In the genomic region with DNA sequence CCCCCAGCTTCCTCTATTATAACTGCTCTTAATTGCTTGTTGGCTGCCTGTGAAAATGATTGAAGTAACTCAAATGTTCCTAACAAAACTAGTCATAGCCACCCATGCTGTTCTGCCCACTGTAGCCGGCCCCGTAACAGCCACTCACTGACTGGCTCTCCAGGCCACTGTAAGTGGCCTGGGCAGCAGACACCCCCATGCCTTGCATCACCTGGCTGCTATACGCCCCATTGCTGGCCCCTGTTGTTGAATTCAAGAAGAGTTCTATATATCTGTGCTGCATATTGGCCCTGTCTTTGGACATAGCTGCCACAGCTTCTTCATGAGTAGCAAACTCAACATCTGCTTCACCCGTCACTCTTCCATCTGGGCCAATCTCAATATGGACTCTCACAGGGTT, we compare ENCODE assay signal across 22 cellular contexts. TPM values are rescaled to one million over a fixed set of nuclear protein-coding genes. Genes with fewer than 3 reads are reported as not detected.
DNase-seq lines count a peak whose midpoint lies in the region; ATAC-seq and TF ChIP-seq lines count a peak whose summit lies in the region.
"Had no signal": no experiment of that assay in that cellular context is flagged by ENCODE, and none has a peak within 500 bp of the region (broad histone marks: within the 10 kb centered on the region; RNA-seq: fewer than 3 reads in every experiment).

No MANE protein-coding gene starts in this region.

- ATAC-seq in GM18505 (IDR thresholded peaks at IDR 0.05; ENCODE audit: unreplicated experiment), result no peak
- ATAC-seq in activated naive CD8-positive, alpha-beta T cell treated with anti-CD3 and anti-CD28 coated beads, Interleukin-2, amount 50 U/mL, for 24 hours, result peak; percentile 15
- no peak for ATAC-seq in HG02642 (IDR thresholded peaks at IDR 0.05; ENCODE audit: poor library complexity, unreplicated experiment)
- ATAC-seq: GM12878 had no signal

- H3K36me3 Mint-ChIP-seq in activated CD4-positive, alpha-beta T cell treated with anti-CD3 and anti-CD28 coated beads, Interleukin-2, amount 10 ng/mL, durations not matched to agents 7 days and 5 days (ENCODE audit: low read depth), result peaks cover 68% of the 10 kb centered on the region
- H3K36me3 Mint-ChIP-seq in activated naive CD8-positive, alpha-beta T cell treated with anti-CD3 and anti-CD28 coated beads, Interleukin-2, amount 50 U/mL, for 24 hours (ENCODE audit: low read depth), result peaks cover 62% of the 10 kb centered on the region
- peaks cover 49% of the 10 kb centered on the region for H3K36me3 Mint-ChIP-seq in nephron progenitor cell (ENCODE audit: low read depth)

- TF ChIP-seq POLR2A in GM18505 (IDR thresholded peaks at IDR 0.05; ENCODE audit: borderline replicate concordance, extremely low read depth, insufficient read depth, insufficient read length), result peak; percentile 14

- CTCF ChIA-PET in activated CD4-positive, alpha-beta T cell treated with anti-CD3 and anti-CD28 coated beads, Interleukin-2, amount 10 ng/mL, durations not matched to agents 7 days and 5 days (lab: Charles Lee), result interaction anchor here (1.2 kb wide), 1 partner anchor 9 kb away, joined by 3 read pairs; no protein-coding TSS in a partner anchor

- H3K9me3 Mint-ChIP-seq in activated CD4-positive, alpha-beta T cell treated with anti-CD3 and anti-CD28 coated beads, Interleukin-2, amount 10 ng/mL, durations not matched to agents 7 days and 5 days, result no peaks in the 10 kb centered on the region
- H3K9me3 Mint-ChIP-seq in activated naive CD8-positive, alpha-beta T cell treated with anti-CD3 and anti-CD28 coated beads, Interleukin-2, amount 50 U/mL, for 24 hours, result no peaks in the 10 kb centered on the region
- H3K9me3 Mint-ChIP-seq in nephron progenitor cell, result no peaks in the 10 kb centered on the region
- H3K9me3 Mint-ChIP-seq: activated B cell treated with CpG ODN at 0.5 μM for 24 hours; brain; H9; T-helper 2 cell treated with Interferon-gamma antibody and Interleukin-4, amounts not matched to agents 5 μg/mL and 100 μg/mL, for 36 hours had no signal

- H3K4me1 Mint-ChIP-seq in activated CD4-positive, alpha-beta T cell treated with anti-CD3 and anti-CD28 coated beads, Interleukin-2, amount 10 ng/mL, durations not matched to agents 7 days and 5 days, result peaks cover 54% of the 10 kb centered on the region
- peaks cover 36% of the 10 kb centered on the region for H3K4me1 Mint-ChIP-seq in activated naive CD8-positive, alpha-beta T cell treated with anti-CD3 and anti-CD28 coated beads, Interleukin-2, amount 50 U/mL, for 24 hours
- peaks cover 11% of the 10 kb centered on the region for H3K4me1 Mint-ChIP-seq in nephron progenitor cell

- no peak for TF ChIP-seq CTCF in nephron progenitor cell (IDR thresholded peaks at IDR 0.05)

- peak overlapping the region; percentile 6 for H3K27ac Mint-ChIP-seq in activated CD4-positive, alpha-beta T cell treated with anti-CD3 and anti-CD28 coated beads, Interleukin-2, amount 10 ng/mL, durations not matched to agents 7 days and 5 days
- peak overlapping the region; percentile 68 for H3K27ac Mint-ChIP-seq in activated naive CD8-positive, alpha-beta T cell treated with anti-CD3 and anti-CD28 coated beads, Interleukin-2, amount 50 U/mL, for 24 hours
- peak overlapping the region; percentile 80 for H3K27ac Mint-ChIP-seq in nephron progenitor cell

- POLR2A ChIA-PET in activated CD4-positive, alpha-beta T cell treated with anti-CD3 and anti-CD28 coated beads, Interleukin-2, amount 10 ng/mL, durations not matched to agents 7 days and 5 days (lab: Charles Lee), result no interaction called here

- H3K27me3 Mint-ChIP-seq in activated CD4-positive, alpha-beta T cell treated with anti-CD3 and anti-CD28 coated beads, Interleukin-2, amount 10 ng/mL, durations not matched to agents 7 days and 5 days, result no peaks in the 10 kb centered on the region
- H3K27me3 Mint-ChIP-seq in activated naive CD8-positive, alpha-beta T cell treated with anti-CD3 and anti-CD28 coated beads, Interleukin-2, amount 50 U/mL, for 24 hours, result no peaks in the 10 kb centered on the region
- H3K27me3 Mint-ChIP-seq in nephron progenitor cell (ENCODE audit: low read depth, poor library complexity), result no peaks in the 10 kb centered on the region
- H3K27me3 Mint-ChIP-seq: activated B cell treated with CpG ODN at 0.5 μM for 24 hours had no signal

- no peak overlapping the region for H3K4me3 Mint-ChIP-seq in activated CD4-positive, alpha-beta T cell treated with anti-CD3 and anti-CD28 coated beads, Interleukin-2, amount 10 ng/mL, durations not matched to agents 7 days and 5 days
- no peak overlapping the region for H3K4me3 Mint-ChIP-seq in activated naive CD8-positive, alpha-beta T cell treated with anti-CD3 and anti-CD28 coated beads, Interleukin-2, amount 50 U/mL, for 24 hours
- H3K4me3 Mint-ChIP-seq in nephron progenitor cell, result no peak overlapping the region
- H3K4me3 Mint-ChIP-seq: activated B cell treated with CpG ODN at 0.5 μM for 24 hours; brain; H9; T-helper 2 cell treated with Interferon-gamma antibody and Interleukin-4, amounts not matched to agents 5 μg/mL and 100 μg/mL, for 36 hours had no signal

- DNase-seq in activated CD4-positive, alpha-beta T cell treated with anti-CD3 and anti-CD28 coated beads, Interleukin-2, amount 10 ng/mL, durations not matched to agents 7 days and 5 days, result no peak
- DNase-seq in activated CD4-positive, alpha-beta T cell treated with anti-CD3 and anti-CD28 coated beads for 1 hour, result no peak
- DNase-seq in activated naive CD8-positive, alpha-beta T cell treated with anti-CD3 and anti-CD28 coated beads, Interleukin-2, amount 50 U/mL, for 24 hours, result no peak
- DNase-seq in nephron progenitor cell, result no peak
- DNase-seq in HUDEP-2 (lab: John Stamatoyannopoulos, UW; ENCODE audit: unreplicated experiment in 76 of 76), result no peak
- DNase-seq in islet precursor cell, result no peak
- DNase-seq: activated B cell treated with CpG ODN at 0.5 μM for 24 hours; activated naive CD4-positive, alpha-beta T cell treated with Interleukin-2 at 50 U/mL for 16 hours; cortex of kidney; GF-D8; H9; lower lobe of right lung; NCI-H187; NCI-H82; stimulated activated CD4-positive, alpha-beta T cell treated with anti-CD3 and anti-CD28 coated beads, Interleukin-2, amount 100 ng/mL, for 24 hours had no signal

RNA-seq across cellular contexts. Expression of a gene that starts 15.1 kb away (rescaled TPM):
- total RNA-seq in activated CD4-positive, alpha-beta T cell treated with anti-CD3 and anti-CD28 coated beads, Interleukin-2, amount 10 ng/mL, durations not matched to agents 7 days and 5 days, result not detected
- total RNA-seq: activated B cell treated with CpG ODN at 0.5 μM for 24 hours, fibroblast of villous mesenchyme, GM12878, H9, lower lobe of right lung, SK-MEL-5 had no signal

RNA-seq across cellular contexts. Expression of a gene that starts 22.4 kb away (rescaled TPM):
- total RNA-seq in activated CD4-positive, alpha-beta T cell treated with anti-CD3 and anti-CD28 coated beads, Interleukin-2, amount 10 ng/mL, durations not matched to agents 7 days and 5 days, result 100 to 1,000 TPM; 464 to 481 TPM

RNA-seq across cellular contexts. Expression of a gene that starts 50.4 kb away (rescaled TPM):
- 1 to 10 TPM; 3.8 to 5.6 TPM for total RNA-seq in activated CD4-positive, alpha-beta T cell treated with anti-CD3 and anti-CD28 coated beads, Interleukin-2, amount 10 ng/mL, durations not matched to agents 7 days and 5 days

Comparison
In these comparisons a context has a peak if more than half of its experiments do, and no peak if none do; other contexts are left out.
1. H3K27ac Mint-ChIP-seq: peak in every context shown above with its lines; median percentile 80 in nephron progenitor cell; 68 in activated naive CD8-positive, alpha-beta T cell treated with anti-CD3 and anti-CD28 coated beads, Interleukin-2, amount 50 U/mL, for 24 hours; 6 in activated CD4-positive, alpha-beta T cell treated with anti-CD3 and anti-CD28 coated beads, Interleukin-2, amount 10 ng/mL, durations not matched to agents 7 days and 5 days.